18 cellular contexts compared by ENCODE assay signal in genomic region chr9:70136632-70137031, GRCh38.
DNase-seq lines count a peak whose midpoint lies in the region; ATAC-seq and TF ChIP-seq lines count a peak whose summit lies in the region.
"Had no signal": no experiment of that assay in that cellular context is flagged by ENCODE, and none has a peak within 500 bp of the region (broad histone marks: within the 10 kb centered on the region; RNA-seq: fewer than 3 reads in every experiment).

No MANE protein-coding gene starts in this region.

- POLR2A ChIA-PET in RWPE1 (lab: Yijun Ruan, JAX; ENCODE audit: low non-redundant PET), result no interaction called here

- in situ Hi-C loops in GM13977 (cut with MboI; ENCODE audit: low pct_unique_long_range_greater_than_20kb, low sequenced_read_pairs, unreplicated experiment), result no loop called here

- peaks cover 58% of the 10 kb centered on the region for H3K4me1 ChIP-seq in skeletal muscle satellite cell (ENCODE audit: control insufficient read depth, insufficient read depth, low read length)
- H3K4me1 ChIP-seq: colonic mucosa, left lung had no signal

- H3K4me3 ChIP-seq in fibroblast of pulmonary artery (replicated peaks; ENCODE audit: low read depth, low read length) (no peak overlapping the region), skeletal muscle satellite cell (ENCODE audit: low read length) (no peak overlapping the region)
- H3K4me3 ChIP-seq: colonic mucosa, left lung, psoas muscle had no signal

- H3K27me3 ChIP-seq in skeletal muscle satellite cell (ENCODE audit: control insufficient read depth, insufficient read depth, low read length), result no peaks in the 10 kb centered on the region
- H3K27me3 ChIP-seq: colonic mucosa, left lung had no signal

- H3K9me3 ChIP-seq in skeletal muscle satellite cell (replicated peaks; ENCODE audit: low read length), result no peaks in the 10 kb centered on the region
- H3K9me3 ChIP-seq: colonic mucosa, left lung, psoas muscle had no signal

- TF ChIP-seq CTCF in RWPE1 (conservative IDR thresholded peaks at IDR 0.05; ENCODE audit: low read depth), result no peak
- no peak for TF ChIP-seq CTCF in fibroblast of pulmonary artery (IDR thresholded peaks at IDR 0.05; ENCODE audit: low read length, missing control alignments)
- TF ChIP-seq CTCF in GM13977 (IDR thresholded peaks at IDR 0.05; ENCODE audit: extremely low read depth, insufficient read depth, missing control alignments), result no peak

- H3K9ac ChIP-seq in skeletal muscle satellite cell (ENCODE audit: low read depth, low read length), result peak overlapping the region; percentile 49

- no peak overlapping the region for H3K27ac ChIP-seq in RWPE1
- H3K27ac ChIP-seq: colonic mucosa, left lung, psoas muscle had no signal

- H3K4me2 ChIP-seq in skeletal muscle satellite cell (ENCODE audit: low read length), result peak overlapping the region; percentile 52

- CTCF ChIA-PET in RWPE1 (lab: Yijun Ruan, JAX), result interaction anchor here (0.7 kb wide), 1 partner anchor 230 kb away, joined by 3 read pairs; no protein-coding TSS in a partner anchor

- intact Hi-C loops in Right ventricle myocardium inferior (cut with DNase I), result no loop called here

- H3K36me3 ChIP-seq in skeletal muscle satellite cell (ENCODE audit: insufficient read depth, low read length), result no peaks in the 10 kb centered on the region
- H3K36me3 ChIP-seq: colonic mucosa, left lung had no signal

- ATAC-seq in GM21619 (IDR thresholded peaks at IDR 0.05; ENCODE audit: unreplicated experiment) (no peak), Right ventricle myocardium inferior (no peak)
- ATAC-seq: left lung; Panc1; psoas muscle; stimulated activated naive CD8-positive, alpha-beta T cell treated with anti-CD3 and anti-CD28 coated beads, Interleukin-15, amount 100 ng/mL, for 72 hours had no signal

- peak; percentile 74 for DNase-seq in EL
- peak; percentile 75 for DNase-seq in RWPE1 (ENCODE audit: low spot score)
- DNase-seq in fibroblast of pulmonary artery (ENCODE audit: low read depth), result peak; percentile 59
- DNase-seq in GM13977 (ENCODE audit: low spot score), result no peak
- DNase-seq in activated naive CD4-positive, alpha-beta T cell treated with Interleukin-2 at 50 U/mL for 16 hours, result no peak
- no peak for DNase-seq in Right ventricle myocardium inferior (ENCODE audit: missing footprints)
- DNase-seq: amygdala; C1 segment of cervical spinal cord; colonic mucosa; left lung; MV-4-11; naive B cell; NCI-H2107; psoas muscle; stimulated activated naive CD8-positive, alpha-beta T cell treated with anti-CD3 and anti-CD28 coated beads, Interleukin-15, amount 100 ng/mL, for 72 hours had no signal

Comparison
In these comparisons a context has a peak if more than half of its experiments do, and no peak if none do; other contexts are left out.
1. DNase-seq: peak in EL (single experiment), RWPE1 (single experiment) and fibroblast of pulmonary artery (single experiment); none in GM13977 (single experiment), activated naive CD4-positive, alpha-beta T cell treated with Interleukin-2 at 50 U/mL for 16 hours (single experiment) and Right ventricle myocardium inferior (single experiment).